12 cellular contexts compared by ENCODE assay signal in genomic region chr5:32017638-32018429, GRCh38.
DNase-seq lines count a peak whose midpoint lies in the region; ATAC-seq and TF ChIP-seq lines count a peak whose summit lies in the region.
"Had no signal": no experiment of that assay in that cellular context is flagged by ENCODE, and none has a peak within 500 bp of the region (broad histone marks: within the 10 kb centered on the region; RNA-seq: fewer than 3 reads in every experiment).

No MANE protein-coding gene starts in this region.

- no peaks in the 10 kb centered on the region for H3K36me3 Mint-ChIP-seq in activated CD8-positive, alpha-beta T cell treated with anti-CD3 and anti-CD28 coated beads, Interleukin-2, amount 10 ng/mL, durations not matched to agents 7 days and 5 days (ENCODE audit: low read depth)
- H3K36me3 Mint-ChIP-seq in activated CD8-positive, alpha-beta T cell treated with anti-CD3 and anti-CD28 coated beads for 36 hours (ENCODE audit: low read depth), result no peaks in the 10 kb centered on the region

- peaks cover 0 to 15% (median 0%) of the 10 kb centered on the region in 4 donors for H3K4me1 ChIP-seq in transverse colon
- H3K4me1 ChIP-seq in BE2C, result peaks cover 2% of the 10 kb centered on the region; the same call in 1 of the 2 replicates

- H3K36me3 ChIP-seq in transverse colon (no peaks in the 10 kb centered on the region), BE2C (no peaks in the 10 kb centered on the region)

- no peak for TF ChIP-seq CTCF in activated CD8-positive, alpha-beta T cell treated with anti-CD3 and anti-CD28 coated beads for 36 hours (IDR thresholded peaks at IDR 0.05)
- TF ChIP-seq CTCF in transverse colon (IDR thresholded peaks at IDR 0.05) (no peak), BE2C (IDR thresholded peaks at IDR 0.05; ENCODE audit: low read depth, low read length) (no peak)

- H3K4me3 ChIP-seq in transverse colon (no peak overlapping the region), BE2C (ENCODE audit: low read depth, low read length) (no peak overlapping the region)

- POLR2A ChIA-PET in activated CD8-positive, alpha-beta T cell treated with anti-CD3 and anti-CD28 coated beads, Interleukin-2, amount 10 ng/mL, durations not matched to agents 7 days and 5 days (lab: Charles Lee), result no interaction called here
- POLR2A ChIA-PET in activated CD8-positive, alpha-beta T cell treated with anti-CD3 and anti-CD28 coated beads for 36 hours (lab: Charles Lee), result no interaction called here

- no peaks in the 10 kb centered on the region for H3K9me3 Mint-ChIP-seq in activated CD8-positive, alpha-beta T cell treated with anti-CD3 and anti-CD28 coated beads, Interleukin-2, amount 10 ng/mL, durations not matched to agents 7 days and 5 days (ENCODE audit: insufficient read depth)
- no peaks in the 10 kb centered on the region for H3K9me3 Mint-ChIP-seq in activated CD8-positive, alpha-beta T cell treated with anti-CD3 and anti-CD28 coated beads for 36 hours

- H3K27ac ChIP-seq in cingulate gyrus (ENCODE audit: low read depth, low read length) (peak overlapping the region; percentile 55), transverse colon (peak overlapping the region in 3 of 4 donors; percentile 9 to 14 (median 13))

- H3K9me3 ChIP-seq in transverse colon (no peaks in the 10 kb centered on the region), BE2C (no peaks in the 10 kb centered on the region)

- no peak for TF ChIP-seq EP300 in transverse colon (IDR thresholded peaks at IDR 0.05; ENCODE audit: low read depth)

- intact Hi-C loops in activated CD8-positive, alpha-beta T cell treated with anti-CD3 and anti-CD28 coated beads for 36 hours (cut with micrococcal nuclease), result no loop called here
- intact Hi-C loops in transverse colon (cut with DNase I; ENCODE audit: low total_unique reads), result no loop called here

- H3K27ac Mint-ChIP-seq in activated CD8-positive, alpha-beta T cell treated with anti-CD3 and anti-CD28 coated beads, Interleukin-2, amount 10 ng/mL, durations not matched to agents 7 days and 5 days, result no peak overlapping the region
- H3K27ac Mint-ChIP-seq in activated CD8-positive, alpha-beta T cell treated with anti-CD3 and anti-CD28 coated beads for 36 hours, result no peak overlapping the region

- H3K4me3 Mint-ChIP-seq in activated CD8-positive, alpha-beta T cell treated with anti-CD3 and anti-CD28 coated beads, Interleukin-2, amount 10 ng/mL, durations not matched to agents 7 days and 5 days, result no peak overlapping the region
- H3K4me3 Mint-ChIP-seq in activated CD8-positive, alpha-beta T cell treated with anti-CD3 and anti-CD28 coated beads for 36 hours, result no peak overlapping the region

- ATAC-seq in activated CD8-positive, alpha-beta T cell treated with anti-CD3 and anti-CD28 coated beads, Interleukin-2, amount 10 ng/mL, durations not matched to agents 7 days and 5 days, result peak; percentile 43
- no peak for ATAC-seq in activated CD8-positive, alpha-beta T cell treated with anti-CD3 and anti-CD28 coated beads for 36 hours

- CTCF ChIA-PET in activated CD8-positive, alpha-beta T cell treated with anti-CD3 and anti-CD28 coated beads, Interleukin-2, amount 10 ng/mL, durations not matched to agents 7 days and 5 days (lab: Charles Lee), result no interaction called here
- CTCF ChIA-PET in activated CD8-positive, alpha-beta T cell treated with anti-CD3 and anti-CD28 coated beads for 36 hours (lab: Charles Lee), result interaction anchor here (1.1 kb wide), 1 partner anchor 59 kb away, joined by 3 read pairs; no protein-coding TSS in a partner anchor

- no peak for DNase-seq in activated CD8-positive, alpha-beta T cell treated with anti-CD3 and anti-CD28 coated beads, Interleukin-2, amount 10 ng/mL, durations not matched to agents 7 days and 5 days
- DNase-seq in activated CD8-positive, alpha-beta T cell treated with anti-CD3 and anti-CD28 coated beads for 36 hours, result no peak
- peak; percentile 57 for DNase-seq in midbrain (lab: John Stamatoyannopoulos, UW)
- DNase-seq in transverse colon, result no peak
- DNase-seq in BE2C, result no peak
- no peak for DNase-seq in NCI-H187 treated with DMSO at 0.1 percent for 48 hours (lab: John Stamatoyannopoulos, UW)
- no peak for DNase-seq in activated CD4-positive, alpha-beta T cell treated with anti-CD3 and anti-CD28 coated beads for 48 hours
- DNase-seq: ACHN; activated CD8-positive, alpha-beta memory T cell treated with anti-CD3 and anti-CD28 coated beads for 24 hours; kidney glomerular epithelial cell; stimulated activated CD4-positive, alpha-beta T cell treated with anti-CD3 and anti-CD28 coated beads, Interleukin-12 subunit alpha, Interleukin-12 subunit beta, amount 100 ng/mL, for 4 hours had no signal

- H3K27me3 ChIP-seq in transverse colon, result no peaks in the 10 kb centered on the region
- H3K27me3 ChIP-seq in BE2C, result no peaks in the 10 kb centered on the region

- H3K27me3 Mint-ChIP-seq in activated CD8-positive, alpha-beta T cell treated with anti-CD3 and anti-CD28 coated beads, Interleukin-2, amount 10 ng/mL, durations not matched to agents 7 days and 5 days (ENCODE audit: low read depth), result no peaks in the 10 kb centered on the region
- no peaks in the 10 kb centered on the region for H3K27me3 Mint-ChIP-seq in activated CD8-positive, alpha-beta T cell treated with anti-CD3 and anti-CD28 coated beads for 36 hours

- in situ Hi-C loops in transverse colon (cut with MboI; ENCODE audit: low pct_ligation_motif_present in 1 of 4, low pct_unique_long_range_greater_than_20kb in 1 of 4, low sequenced_read_pairs in 3 of 4), result no loop called here

- peaks cover 11% of the 10 kb centered on the region for H3K4me1 Mint-ChIP-seq in activated CD8-positive, alpha-beta T cell treated with anti-CD3 and anti-CD28 coated beads, Interleukin-2, amount 10 ng/mL, durations not matched to agents 7 days and 5 days (ENCODE audit: low read depth)
- H3K4me1 Mint-ChIP-seq in activated CD8-positive, alpha-beta T cell treated with anti-CD3 and anti-CD28 coated beads for 36 hours (ENCODE audit: low read depth), result peaks cover 4% of the 10 kb centered on the region

- TF ChIP-seq POLR2A in transverse colon (IDR thresholded peaks at IDR 0.05), result no peak

- WGBS in transverse colon (ENCODE audit: low coverage in 1 of 2), 2 donors, result 66 to 72% methylated on average over 3 to 8 of the region's 8 CpGs
